1 cellular context compared by ENCODE assay signal in genomic region chr6:169231790-169232506, GRCh38.
TF ChIP-seq lines count a peak whose summit lies in the region.

No MANE protein-coding gene starts in this region.

TF ChIP-seq in GM23338, 12 proteins besides CTCF, POLR2A, EP300 and RAD21 (continued from another document):
- TF ChIP-seq ZNF462 (CRISPR knock-in tag; IDR thresholded peaks at IDR 0.05) (no peak), POLR2AphosphoS5 (IDR thresholded peaks at IDR 0.05; ENCODE audit: low read depth) (no peak), ETS1 (IDR thresholded peaks at IDR 0.05) (no peak), JUNB (IDR thresholded peaks at IDR 0.05; ENCODE audit: unreplicated experiment) (no peak), NANOG (IDR thresholded peaks at IDR 0.05; ENCODE audit: borderline replicate concordance) (no peak), EZH2phosphoT487 (IDR thresholded peaks at IDR 0.05; ENCODE audit: unreplicated experiment) (no peak)
